Comparison of ENCODE assay signal across 8 cellular contexts in genomic region chr1:26784023-26784871, GRCh38. TPM values are rescaled to one million over a fixed set of nuclear protein-coding genes. Genes with fewer than 3 reads are reported as not detected.
DNase-seq lines count a peak whose midpoint lies in the region; ATAC-seq and TF ChIP-seq lines count a peak whose summit lies in the region.

No MANE protein-coding gene starts in this region.

- H3K4me3 ChIP-seq in GM12865 (ENCODE audit: low read depth, low read length) (no peak overlapping the region), cardiac fibroblast (replicated peaks in 1 of 2; ENCODE audit: low read depth in 2 of 2, low read length in 2 of 2) (no peak overlapping the region)

- DNase-seq in GM12865 (ENCODE audit: low read depth) (peak; percentile 43), NCI-H2227 (lab: John Stamatoyannopoulos, UW; ENCODE audit: unreplicated experiment) (peak; percentile 80), cardiac fibroblast (ENCODE audit: low read depth in 2 of 2) (peak; percentile 85 to 95), lung microvascular endothelial cell (ENCODE audit: low read depth in 2 of 2) (peak; percentile 60 to 70), ureter (ENCODE audit: low spot score) (peak; percentile 81), cortex of kidney (lab: John Stamatoyannopoulos, UW) (no peak), GM10266 (ENCODE audit: extremely low spot score) (no peak)

- no peak for TF ChIP-seq CTCF in GM12865 (IDR thresholded peaks at IDR 0.05; ENCODE audit: insufficient read depth, low read depth, low read length, missing control alignments)
- TF ChIP-seq CTCF in cardiac fibroblast (IDR thresholded peaks at IDR 0.05; ENCODE audit: low read depth, low read length) = no peak
- TF ChIP-seq CTCF in GM10266 (IDR thresholded peaks at IDR 0.05; ENCODE audit: control insufficient read depth, insufficient read depth, low read depth, missing control alignments) = no peak

- ATAC-seq in HG02973 (IDR thresholded peaks at IDR 0.05; ENCODE audit: unreplicated experiment) = no peak

RNA-seq across cellular contexts. Expression of gene PIGV, which starts 3.5 kb away (rescaled TPM):
- total RNA-seq in lung microvascular endothelial cell = 5.0 and 7.1 TPM in 2 replicates
- total RNA-seq in ureter = 17.0 TPM

RNA-seq across cellular contexts. Expression of gene ZDHHC18, which starts 42.2 kb away (rescaled TPM):
- total RNA-seq in lung microvascular endothelial cell (3.3 and 4.2 TPM in 2 replicates), ureter (21.0 TPM)

Comparison
In these comparisons a context has a peak if more than half of its experiments do, and no peak if none do; other contexts are left out.
1. DNase-seq: peak in GM12865 (single experiment), NCI-H2227 (single experiment), cardiac fibroblast (2 of 2), lung microvascular endothelial cell (2 of 2) and ureter (single experiment); none in cortex of kidney (single experiment) and GM10266 (single experiment).